ENCODE assay signal across 8 cellular contexts in the genomic region with DNA sequence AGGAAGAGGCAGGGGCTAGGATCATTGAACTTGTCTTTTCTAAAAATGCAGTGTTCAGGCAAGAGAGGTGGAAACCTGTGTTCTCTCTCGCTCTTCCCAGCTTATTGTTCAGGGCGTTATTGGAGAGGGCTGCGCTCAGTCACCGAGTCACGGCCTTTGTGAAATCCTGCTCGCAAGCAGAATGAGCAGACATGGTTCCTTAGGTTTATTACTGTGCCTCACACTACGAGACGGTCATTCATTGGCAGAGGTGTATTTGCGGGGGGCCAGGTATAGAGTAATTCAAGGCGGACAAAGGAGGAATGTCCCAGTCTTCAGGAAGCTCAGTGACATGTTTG. TPM values are rescaled to one million over a fixed set of nuclear protein-coding genes. Genes with fewer than 3 reads are reported as not detected.
A peak's percentile ranks its signal among the peaks of the same experiment; 100 is the strongest.
DNase-seq lines count a peak whose midpoint lies in the region; ATAC-seq and TF ChIP-seq lines count a peak whose summit lies in the region.

No MANE protein-coding gene starts in this region.

- no peaks in the 10 kb centered on the region for H3K27me3 ChIP-seq in A673 (replicated peaks; ENCODE audit: insufficient read depth, low read depth, low read length, poor library complexity)
- H3K27me3 ChIP-seq in hepatocyte, result no peaks in the 10 kb centered on the region

- H3K36me3 ChIP-seq in A673 (ENCODE audit: insufficient read depth, low read length, poor library complexity, severe bottlenecking) (peaks cover 21% of the 10 kb centered on the region), hepatocyte (replicated peaks; ENCODE audit: insufficient read depth, low read depth) (peaks cover 5% of the 10 kb centered on the region)

- no peaks in the 10 kb centered on the region for H3K9me2 ChIP-seq in hepatocyte (replicated peaks; ENCODE audit: insufficient read depth)

- H3K4me3 Mint-ChIP-seq in activated B cell treated with CpG ODN at 0.5 μM for 24 hours, result peak overlapping the region; percentile 93

- DNase-seq in A673 (ENCODE audit: low spot score), result peak; percentile 28
- no peak for DNase-seq in activated B cell treated with CpG ODN at 0.5 μM for 24 hours
- DNase-seq in hepatocyte (ENCODE audit: low spot score), result no peak
- DNase-seq in iPS-NIHi7 (ENCODE audit: extremely low spot score), result no peak

- intact Hi-C loops in A673 (cut with micrococcal nuclease; ENCODE audit: unreplicated experiment), result no loop called here
- intact Hi-C loops in activated B cell treated with CpG ODN at 0.5 μM for 24 hours (cut with micrococcal nuclease), result loop anchor here (5.0 to 10.0 kb wide), 2 partner anchors 33 to 651 kb away; no protein-coding TSS in a partner anchor

- no peaks in the 10 kb centered on the region for H3K9me3 Mint-ChIP-seq in activated B cell treated with CpG ODN at 0.5 μM for 24 hours

- peak overlapping the region; percentile 62 for H2AFZ ChIP-seq in hepatocyte

- POLR2A ChIA-PET in A673 (lab: Charles Lee; ENCODE audit: low non-redundant PET) (interaction anchor here (0.6 to 1.2 kb wide), 2 partner anchors 18 to 502 kb away, joined by 4 read pairs; no protein-coding TSS in a partner anchor), activated B cell treated with CpG ODN at 0.5 μM for 24 hours (lab: Charles Lee) (interaction anchor here (0.7 to 4.9 kb wide), 21 partner anchors 10 to 652 kb away, joined by 3 to 34 read pairs (median 5); a partner anchor contains a TSS)

- H3K36me3 Mint-ChIP-seq in activated B cell treated with CpG ODN at 0.5 μM for 24 hours (ENCODE audit: low read depth), result peaks cover 32% of the 10 kb centered on the region

- CTCF ChIA-PET in A673 (lab: Charles Lee), result interaction anchor here (1.0 kb wide), 1 partner anchor 116 kb away, joined by 4 read pairs; no protein-coding TSS in a partner anchor
- CTCF ChIA-PET in activated B cell treated with CpG ODN at 0.5 μM for 24 hours (lab: Charles Lee), result interaction anchor here (0.9 to 6.0 kb wide), 5 partner anchors 9 to 116 kb away, joined by 3 to 91 read pairs (median 10); a partner anchor contains a TSS

- ATAC-seq in GM21576 (IDR thresholded peaks at IDR 0.05; ENCODE audit: unreplicated experiment) (peak; percentile 6), activated B cell treated with CpG ODN at 0.5 μM for 24 hours (ENCODE audit: low read depth) (no peak), HG02938 (IDR thresholded peaks at IDR 0.05; ENCODE audit: unreplicated experiment) (no peak), HG02763 (IDR thresholded peaks at IDR 0.05; ENCODE audit: unreplicated experiment) (no peak)

- no peaks in the 10 kb centered on the region for H3K27me3 Mint-ChIP-seq in activated B cell treated with CpG ODN at 0.5 μM for 24 hours

- under 1% methylated on average over 10 of the region's 10 CpGs for WGBS in hepatocyte (ENCODE audit: low lambda C conversion rate, missing lambda C conversion rate)

- peak overlapping the region; percentile 94 for H3K4me3 ChIP-seq in A673 (ENCODE audit: low read depth, low read length, poor library complexity, severe bottlenecking)
- peak overlapping the region; percentile 30 for H3K4me3 ChIP-seq in hepatocyte
- peak overlapping the region; percentile 58 to 95 (median 75) for H3K4me3 ChIP-seq in skin epidermis

- H3K27ac ChIP-seq in A673 (ENCODE audit: low read depth, low read length, poor library complexity, severe bottlenecking) (peak overlapping the region; percentile 95), hepatocyte (peak overlapping the region; percentile 87), skin epidermis (peak overlapping the region in 20 of 21 experiments; percentile 71 to 97 (median 92))

- H4K20me1 ChIP-seq in hepatocyte (ENCODE audit: insufficient read depth, poor library complexity, severe bottlenecking), result no peaks in the 10 kb centered on the region

- H3K4me2 ChIP-seq in hepatocyte, result peak overlapping the region; percentile 83

- H3K79me2 ChIP-seq in hepatocyte, result peaks cover 29% of the 10 kb centered on the region

- BruUV-seq in A673 (replicated peaks; lab: Mats Ljungman, UMichigan), result TSS peak; percentile 90

- H3K4me1 Mint-ChIP-seq in activated B cell treated with CpG ODN at 0.5 μM for 24 hours, result peaks cover 34% of the 10 kb centered on the region

- H3K9me3 ChIP-seq in A673 (ENCODE audit: low read depth, low read length, poor library complexity, severe bottlenecking) (no peaks in the 10 kb centered on the region), hepatocyte (ENCODE audit: low read depth) (no peaks in the 10 kb centered on the region)

- peaks cover 11% of the 10 kb centered on the region for H3K4me1 ChIP-seq in A673 (ENCODE audit: insufficient read depth, low read length, poor library complexity, severe bottlenecking)
- H3K4me1 ChIP-seq in hepatocyte (ENCODE audit: insufficient read depth), result peaks cover 7% of the 10 kb centered on the region

- H3K27ac Mint-ChIP-seq in activated B cell treated with CpG ODN at 0.5 μM for 24 hours, result peak overlapping the region; percentile 96

- no peak for TF ChIP-seq CTCF in A673 (conservative IDR thresholded peaks at IDR 0.05; ENCODE audit: low read depth, low read length)
- TF ChIP-seq CTCF in activated B cell treated with CpG ODN at 0.5 μM for 24 hours (IDR thresholded peaks at IDR 0.05), result no peak
- TF ChIP-seq CTCF in hepatocyte (IDR thresholded peaks at IDR 0.05; ENCODE audit: poor library complexity), result no peak

RNA-seq across cellular contexts. Expression of a gene that starts 0.6 kb away (rescaled TPM):
- total RNA-seq in A673 (2021) (24.9 and 30.8 TPM in 2 replicates), activated B cell treated with CpG ODN at 0.5 μM for 24 hours (38.8 and 39.7 TPM in 2 replicates), hepatocyte (32.0 and 33.8 TPM in 2 replicates)
- 44.6 and 61.6 TPM in 2 replicates for polyA plus RNA-seq in hepatocyte

RNA-seq across cellular contexts. Expression of a gene that starts 37.8 kb away (rescaled TPM):
- total RNA-seq in A673 (2021) (35.2 and 37.0 TPM in 2 replicates), activated B cell treated with CpG ODN at 0.5 μM for 24 hours (167 and 184 TPM in 2 replicates), hepatocyte (25.9 and 33.6 TPM in 2 replicates)
- 32.3 and 41.9 TPM in 2 replicates for polyA plus RNA-seq in hepatocyte

RNA-seq across cellular contexts. Expression of a gene that starts 39.3 kb away (rescaled TPM):
- not detected in 2 replicates for total RNA-seq in A673 (2021)
- not detected in 2 replicates for total RNA-seq in activated B cell treated with CpG ODN at 0.5 μM for 24 hours
- not detected in 2 replicates for total RNA-seq in hepatocyte
- polyA plus RNA-seq in hepatocyte, result 0.68 and 1.0 TPM in 2 replicates

Comparison
In these comparisons a context has a peak if more than half of its experiments do, and no peak if none do; other contexts are left out.
1. H3K4me3 ChIP-seq: peak in every context shown above with its lines; median percentile 94 in A673; 75 in skin epidermis; 30 in hepatocyte.